In the genomic region with DNA sequence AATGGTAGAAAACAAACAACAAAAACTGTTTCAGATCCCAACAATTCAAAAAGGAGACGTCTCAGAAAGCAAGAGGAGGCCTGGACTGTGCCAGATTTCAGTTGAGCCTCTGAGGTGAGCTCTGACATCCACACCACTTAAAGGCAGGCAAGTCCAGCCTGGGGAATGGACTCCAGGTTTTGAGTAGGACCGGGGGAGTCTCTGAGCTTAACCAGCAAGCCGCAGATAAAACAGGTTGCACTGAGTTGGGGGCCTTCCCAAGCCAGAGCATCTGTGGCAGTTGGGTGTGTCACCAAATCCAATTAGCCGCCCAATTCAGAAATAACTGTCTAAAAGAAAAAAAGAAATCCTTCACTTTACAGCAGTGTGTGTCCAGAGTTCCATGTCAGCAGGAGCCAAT, we compare ENCODE assay signal across 10 cellular contexts.
DNase-seq lines count a peak whose midpoint lies in the region; ATAC-seq and TF ChIP-seq lines count a peak whose summit lies in the region.
"Had no signal": no experiment of that assay in that cellular context is flagged by ENCODE, and none has a peak within 500 bp of the region (broad histone marks: within the 10 kb centered on the region; RNA-seq: fewer than 3 reads in every experiment).

No MANE protein-coding gene starts in this region.

- H3K9me3 ChIP-seq in WERI-Rb-1 (ENCODE audit: severe bottlenecking): no peaks in the 10 kb centered on the region

- H3K27ac ChIP-seq in WERI-Rb-1: no peak overlapping the region

- H3K27me3 ChIP-seq in WERI-Rb-1 (ENCODE audit: insufficient read depth, low read depth, severe bottlenecking): no peaks in the 10 kb centered on the region

- peaks cover 88% of the 10 kb centered on the region for H3K36me3 Mint-ChIP-seq in activated naive CD4-positive, alpha-beta T cell treated with anti-CD3 and anti-CD28 coated beads, Interleukin-2, amount 10 ng/mL, durations not matched to agents 7 days and 5 days
- peaks cover 80% of the 10 kb centered on the region for H3K36me3 Mint-ChIP-seq in effector memory CD8-positive, alpha-beta T cell (ENCODE audit: insufficient read depth)

- CTCF ChIA-PET in activated naive CD4-positive, alpha-beta T cell treated with anti-CD3 and anti-CD28 coated beads, Interleukin-2, amount 10 ng/mL, durations not matched to agents 7 days and 5 days (lab: Charles Lee): interaction anchor here (0.6 to 13.5 kb wide), 19 partner anchors 13 to 1161 kb away, joined by 3 to 246 read pairs (median 5); a partner anchor contains a TSS

- no peaks in the 10 kb centered on the region for H3K27me3 Mint-ChIP-seq in activated naive CD4-positive, alpha-beta T cell treated with anti-CD3 and anti-CD28 coated beads, Interleukin-2, amount 10 ng/mL, durations not matched to agents 7 days and 5 days
- H3K27me3 Mint-ChIP-seq in effector memory CD8-positive, alpha-beta T cell: no peaks in the 10 kb centered on the region

- DNase-seq in activated naive CD4-positive, alpha-beta T cell treated with anti-CD3 and anti-CD28 coated beads, Interleukin-2, amount 10 ng/mL, durations not matched to agents 7 days and 5 days: no peak
- no peak for DNase-seq in activated naive CD4-positive, alpha-beta T cell treated with anti-CD3 and anti-CD28 coated beads, Interleukin-2, amount 50 U/mL, for 16 hours
- DNase-seq in WERI-Rb-1 (peak; percentile 34), NCI-H1694 treated with DMSO at 0.1 percent for 48 hours (lab: John Stamatoyannopoulos, UW) (no peak)
- DNase-seq in effector memory CD8-positive, alpha-beta T cell: no peak
- DNase-seq: NCI-H1930, NCI-H446 had no signal

- TF ChIP-seq CTCF in WERI-Rb-1 (IDR thresholded peaks at IDR 0.05; ENCODE audit: low read depth, low read length): no peak

- H3K4me1 Mint-ChIP-seq in activated naive CD4-positive, alpha-beta T cell treated with anti-CD3 and anti-CD28 coated beads, Interleukin-2, amount 10 ng/mL, durations not matched to agents 7 days and 5 days: peaks cover 68% of the 10 kb centered on the region
- peaks cover 37 to 49% of the 10 kb centered on the region in 2 donors for H3K4me1 Mint-ChIP-seq in effector memory CD8-positive, alpha-beta T cell (ENCODE audit: low read depth in 2 of 2)

- no peaks in the 10 kb centered on the region for H3K9me3 Mint-ChIP-seq in activated naive CD4-positive, alpha-beta T cell treated with anti-CD3 and anti-CD28 coated beads, Interleukin-2, amount 10 ng/mL, durations not matched to agents 7 days and 5 days
- no peaks in the 10 kb centered on the region for H3K9me3 Mint-ChIP-seq in effector memory CD8-positive, alpha-beta T cell

- no peak for ATAC-seq in effector memory CD8-positive, alpha-beta T cell (replicated peaks)
- ATAC-seq in GM21381 (IDR thresholded peaks at IDR 0.05; ENCODE audit: unreplicated experiment) (no peak), GM21737 (IDR thresholded peaks at IDR 0.05; ENCODE audit: unreplicated experiment) (no peak)
- ATAC-seq: sciatic nerve had no signal

- no peak overlapping the region for H3K4me3 ChIP-seq in WERI-Rb-1 (ENCODE audit: low read depth, low read length)

- H3K36me3 ChIP-seq in WERI-Rb-1: peaks cover 5% of the 10 kb centered on the region

- H3K4me3 Mint-ChIP-seq in activated naive CD4-positive, alpha-beta T cell treated with anti-CD3 and anti-CD28 coated beads, Interleukin-2, amount 10 ng/mL, durations not matched to agents 7 days and 5 days: no peak overlapping the region
- H3K4me3 Mint-ChIP-seq in effector memory CD8-positive, alpha-beta T cell: no peak overlapping the region

- peak overlapping the region; percentile 94 for H3K27ac Mint-ChIP-seq in activated naive CD4-positive, alpha-beta T cell treated with anti-CD3 and anti-CD28 coated beads, Interleukin-2, amount 10 ng/mL, durations not matched to agents 7 days and 5 days
- H3K27ac Mint-ChIP-seq in effector memory CD8-positive, alpha-beta T cell: peak overlapping the region; percentile 52 to 87
